ENCODE assay signal across 8 cellular contexts in genomic region chr3:186097663-186098451, GRCh38. TPM values are rescaled to one million over a fixed set of nuclear protein-coding genes. Genes with fewer than 3 reads are reported as not detected.
A peak's percentile ranks its signal among the peaks of the same experiment; 100 is the strongest.
DNase-seq lines count a peak whose midpoint lies in the region; ATAC-seq and TF ChIP-seq lines count a peak whose summit lies in the region.

No MANE protein-coding gene starts in this region.

- no peaks in the 10 kb centered on the region for H3K27me3 ChIP-seq in iPS DF 6.9 (ENCODE audit: control insufficient read depth, insufficient read depth, low read length)

- no peaks in the 10 kb centered on the region; the same call in 1 of the 2 replicates for H3K4me1 ChIP-seq in iPS DF 6.9 (ENCODE audit: control insufficient read depth, insufficient read depth, low read length)

- POLR2A ChIA-PET in MCF 10A (lab: Yijun Ruan, JAX) = interaction anchor here (0.9 to 3.4 kb wide), 5 partner anchors 11 to 155 kb away, joined by 3 to 25 read pairs (median 4); partner anchors contain the start of gene ETV5

- peak overlapping the region; percentile 31; the same call in 1 of the 2 replicates for H3K4me3 ChIP-seq in iPS DF 6.9 (ENCODE audit: low read length)

- H3K9me3 Mint-ChIP-seq in MCF 10A (ENCODE audit: unreplicated experiment) = no peaks in the 10 kb centered on the region

- no peak for ATAC-seq in HG02870 (IDR thresholded peaks at IDR 0.05; ENCODE audit: unreplicated experiment)

- peaks cover 34% of the 10 kb centered on the region for H3K4me1 Mint-ChIP-seq in MCF 10A (ENCODE audit: insufficient read depth, unreplicated experiment)

- CTCF ChIA-PET in MCF 10A (lab: Yijun Ruan, JAX) = interaction anchor here (0.6 to 1.9 kb wide), 9 partner anchors 12 to 437 kb away, joined by 3 to 5 read pairs (median 3); no protein-coding TSS in a partner anchor

- BruUV-seq in MCF 10A (replicated peaks; lab: Mats Ljungman, UMichigan) = no TSS peak

- H3K27ac ChIP-seq in iPS DF 6.9 (ENCODE audit: low read length) = no peak overlapping the region

- no peaks in the 10 kb centered on the region for H3K9me3 ChIP-seq in iPS DF 6.9 (ENCODE audit: control insufficient read depth, insufficient read depth, low read length)

- H3K4me3 Mint-ChIP-seq in MCF 10A (ENCODE audit: unreplicated experiment) = peak overlapping the region; percentile 66

- H3K36me3 Mint-ChIP-seq in MCF 10A (ENCODE audit: insufficient read depth, unreplicated experiment) = peaks cover 19% of the 10 kb centered on the region

- no peaks in the 10 kb centered on the region for H3K36me3 ChIP-seq in iPS DF 6.9 (ENCODE audit: control insufficient read depth, insufficient read depth, low read length)

- no peak overlapping the region for H3K27ac Mint-ChIP-seq in MCF 10A (ENCODE audit: low read depth, unreplicated experiment)

- no peak for TF ChIP-seq CTCF in MCF 10A (IDR thresholded peaks at IDR 0.05; ENCODE audit: unreplicated experiment)

- no peaks in the 10 kb centered on the region for H3K27me3 Mint-ChIP-seq in MCF 10A (ENCODE audit: insufficient read depth, unreplicated experiment)

- intact Hi-C loops in MCF 10A (cut with micrococcal nuclease) = no loop called here

- peak; percentile 67 for DNase-seq in HCEC 1CT
- peak; percentile 98 for DNase-seq in NCI-H2196 treated with DMSO at 0.1 percent for 48 hours (lab: John Stamatoyannopoulos, UW; ENCODE audit: unreplicated experiment)
- peak; percentile 76 for DNase-seq in MCF 10A (ENCODE audit: unreplicated experiment)
- DNase-seq in iPS DF 6.9 (ENCODE audit: low read depth, low spot score) = no peak
- peak; percentile 97 for DNase-seq in renal cortical epithelial cell (ENCODE audit: low read depth)
- DNase-seq in CD1c-positive myeloid dendritic cell (ENCODE audit: extremely low spot score) = no peak
- no peak for DNase-seq in RKO (ENCODE audit: low spot score)

- no CpG with 5 or more reads among the region's 16 CpGs for whole genome bisulfite sequencing in iPS DF 6.9 (ENCODE audit: insufficient coverage, insufficient read length)

RNA-seq across cellular contexts. Expression of gene ETV5, which starts 11.0 kb away (rescaled TPM):
- total RNA-seq in MCF 10A (2022) = 93.0 and 101 TPM in 2 replicates
- total RNA-seq in renal cortical epithelial cell = 10.5 and 17.5 TPM in 2 replicates

Comparison
In these comparisons a context has a peak if more than half of its experiments do, and no peak if none do; other contexts are left out.
1. DNase-seq: peak in HCEC 1CT (single experiment), NCI-H2196 treated with DMSO at 0.1 percent for 48 hours (single experiment), MCF 10A (single experiment) and renal cortical epithelial cell (single experiment); none in iPS DF 6.9 (single experiment), CD1c-positive myeloid dendritic cell (single experiment) and RKO (single experiment).